ENCODE assay signal across 16 cellular contexts in genomic region chr2:169736902-169737301, GRCh38. TPM values are rescaled to one million over a fixed set of nuclear protein-coding genes. Genes with fewer than 3 reads are reported as not detected.
DNase-seq lines count a peak whose midpoint lies in the region; ATAC-seq, FAIRE-seq and TF ChIP-seq lines count a peak whose summit lies in the region.
"Had no signal": no experiment of that assay in that cellular context is flagged by ENCODE, and none has a peak within 500 bp of the region (broad histone marks: within the 10 kb centered on the region; RNA-seq: fewer than 3 reads in every experiment).

No MANE protein-coding gene starts in this region.

- H3K9me3 ChIP-seq in BLaER1 treated with 17β-estradiol and CSF1 and Interleukin-3, amounts not matched to agents 10 nM and 100 nM (replicated peaks in 1 of 11) = no peaks in the 10 kb centered on the region
- no peaks in the 10 kb centered on the region for H3K9me3 ChIP-seq in Loucy (ENCODE audit: insufficient read depth, low read depth, low read length)
- no peaks in the 10 kb centered on the region for H3K9me3 ChIP-seq in H1 (ENCODE audit: insufficient read depth in 2 of 2, low read depth in 1 of 2, low read length in 1 of 2)
- no peaks in the 10 kb centered on the region for H3K9me3 ChIP-seq in muscle layer of duodenum (ENCODE audit: control insufficient read depth in 1 of 2, low read length in 2 of 2)

- no peak overlapping the region for H2BK15ac ChIP-seq in H1 (ENCODE audit: low read length)

- peaks cover 6% of the 10 kb centered on the region; the same call in 1 of the 2 replicates for H3K79me1 ChIP-seq in H1 (ENCODE audit: low read depth, low read length)

- TF ChIP-seq EP300 in H1 (IDR thresholded peaks at IDR 0.05; ENCODE audit: borderline replicate concordance in 1 of 2, low read depth in 2 of 2, low read length in 2 of 2) = no peak

- no peak overlapping the region for H4K8ac ChIP-seq in H1 (ENCODE audit: extremely low read depth, insufficient read depth, low read length)

- peak overlapping the region in 8 of 11 experiments; percentile 12 to 96 (median 89); a peak in 14 of 22 replicates for H3K4me2 ChIP-seq in BLaER1 treated with 17β-estradiol and CSF1 and Interleukin-3, amounts not matched to agents 10 nM and 100 nM
- H3K4me2 ChIP-seq in Loucy (ENCODE audit: low read depth, low read length, poor library complexity, severe bottlenecking) (peak overlapping the region; percentile 97), H1 (ENCODE audit: insufficient read depth in 1 of 2, low read depth in 2 of 2, low read length in 2 of 2) (peak overlapping the region; percentile 33 to 56)

- H2AFZ ChIP-seq in Loucy (ENCODE audit: low read length) (no peak overlapping the region), H1 (ENCODE audit: low read length) (no peak overlapping the region)

- WGBS in H1 (ENCODE audit: extremely low coverage in 1 of 2, insufficient coverage in 1 of 2, insufficient read length in 1 of 2, insufficient replicate concordance in 2 of 2, low coverage in 1 of 2, low lambda C conversion rate in 2 of 2, missing lambda C conversion rate in 1 of 2), 2 experiments = 78% methylated on average over 5 of the region's 5 CpGs; no CpG with 5 or more reads in 1 of the 2 experiments

- peaks cover 5% of the 10 kb centered on the region; the same call in 1 of the 2 replicates for H3K23me2 ChIP-seq in H1 (ENCODE audit: low read depth, low read length)

- no peak overlapping the region for H3K9ac ChIP-seq in BLaER1 treated with 17β-estradiol and CSF1 and Interleukin-3, amounts not matched to agents 10 nM and 100 nM
- H3K9ac ChIP-seq in Loucy (ENCODE audit: low read depth, low read length, poor library complexity, severe bottlenecking) (peak overlapping the region; percentile 83), H1 (replicated peaks in 1 of 4; ENCODE audit: extremely low read depth in 1 of 4, low read depth in 3 of 4, low read length in 3 of 4) (peak overlapping the region in 1 of 4 experiments; percentile 11; a peak in 1 of 7 replicates)

- H2AK5ac ChIP-seq in H1 (ENCODE audit: low read depth, low read length) = no peak overlapping the region

- no peak for DNase-seq in H1 (ENCODE audit: low read depth in 1 of 2, low spot score in 2 of 2)
- no peak for DNase-seq in RWPE1 (ENCODE audit: low spot score)
- DNase-seq in NCI-H1092 (lab: John Stamatoyannopoulos, UW) = no peak
- no peak for DNase-seq in SHP77 (lab: John Stamatoyannopoulos, UW)
- DNase-seq: activated CD4-positive, alpha-beta T cell treated with anti-CD3 and anti-CD28 coated beads for 48 hours; NCI-H2107; OCI-M1; retina; stimulated activated CD4-positive, alpha-beta T cell treated with anti-CD3 and anti-CD28 coated beads, Interleukin-2, amount 100 ng/mL, for 48 hours; T-cell had no signal

- no peak overlapping the region for H3K14ac ChIP-seq in H1 (ENCODE audit: insufficient read length)

- CTCF ChIA-PET in H1 (lab: Charles Lee; ENCODE audit: partially characterized antibody) = no interaction called here
- CTCF ChIA-PET in RWPE1 (lab: Yijun Ruan, JAX) = interaction anchor here (0.7 kb wide), 1 partner anchor 10 kb away, joined by 5 read pairs; no protein-coding TSS in a partner anchor

- H3K9me2 ChIP-seq in Loucy (replicated peaks; ENCODE audit: low read depth, low read length) = no peaks in the 10 kb centered on the region

- no peak overlapping the region for H2BK120ac ChIP-seq in H1 (replicated peaks; ENCODE audit: low read depth, low read length)

- H2BK5ac ChIP-seq in H1 (ENCODE audit: low read depth, low read length) = no peak overlapping the region

- POLR2A ChIA-PET in H1 (lab: Charles Lee; ENCODE audit: partially characterized antibody) (interaction anchor here (1.0 to 2.0 kb wide), 2 partner anchors 10 to 12 kb away, joined by 3 to 10 read pairs; no protein-coding TSS in a partner anchor), RWPE1 (lab: Yijun Ruan, JAX; ENCODE audit: low non-redundant PET) (no interaction called here)

- no peak overlapping the region for H3K56ac ChIP-seq in H1 (replicated peaks; ENCODE audit: insufficient read length, low read depth, low read length)

- H2BK20ac ChIP-seq in H1 (ENCODE audit: low read length) = no peak overlapping the region

- no peak for FAIRE-seq in H1 (lab: Jason Lieb, UNC)
- FAIRE-seq: GM12891 had no signal

- no peak for TF ChIP-seq RAD21 in H1 (IDR thresholded peaks at IDR 0.05 in 1 of 2, conservative IDR thresholded peaks at IDR 0.05 in 1 of 2; ENCODE audit: low read depth in 2 of 2, low read length in 2 of 2)

- no peak overlapping the region for H3K18ac ChIP-seq in H1 (ENCODE audit: extremely low read depth, low read length)

- H3K4ac ChIP-seq in H1 (replicated peaks; ENCODE audit: insufficient read length, low read depth, low read length) = no peak overlapping the region

- no peak overlapping the region for H4K5ac ChIP-seq in H1 (ENCODE audit: insufficient read length, low read depth, low read length)

- H3K27ac ChIP-seq in BLaER1 treated with 17β-estradiol and CSF1 and Interleukin-3, amounts not matched to agents 10 nM and 100 nM = no peak overlapping the region
- H3K27ac ChIP-seq in H1 (ENCODE audit: low read depth, low read length) (no peak overlapping the region), muscle layer of duodenum (ENCODE audit: low read length) (no peak overlapping the region), RWPE1 (no peak overlapping the region)

- no peak for TF ChIP-seq POLR2A in H1 (IDR thresholded peaks at IDR 0.05; ENCODE audit: control extremely low read depth in 1 of 2, low read depth in 2 of 2, low read length in 2 of 2)

- peaks cover 0 to 19% (median 0%) of the 10 kb centered on the region in 11 experiments; a peak in 3 of 22 replicates for H4K20me1 ChIP-seq in BLaER1 treated with 17β-estradiol and CSF1 and Interleukin-3, amounts not matched to agents 10 nM and 100 nM
- H4K20me1 ChIP-seq in Loucy (ENCODE audit: insufficient read depth, low read length, poor library complexity, severe bottlenecking) (peaks cover 21% of the 10 kb centered on the region), H1 (replicated peaks in 1 of 2; ENCODE audit: control insufficient read depth in 1 of 2, insufficient read depth in 2 of 2, low read length in 2 of 2) (peaks cover 0 to 9% of the 10 kb centered on the region in 2 experiments)

- no peak overlapping the region for H4K91ac ChIP-seq in H1 (replicated peaks; ENCODE audit: insufficient read length, low read length)

- H3F3A ChIP-seq in Loucy (ENCODE audit: low read depth) = no peaks in the 10 kb centered on the region

- H3K4me1 ChIP-seq in BLaER1 treated with 17β-estradiol and CSF1 and Interleukin-3, amounts not matched to agents 10 nM and 100 nM = peaks cover 3 to 56% (median 42%) of the 10 kb centered on the region in 10 experiments; a peak in 17 of 20 replicates
- H3K4me1 ChIP-seq in Loucy (ENCODE audit: insufficient read depth, low read length, poor library complexity, severe bottlenecking) (peaks cover 71% of the 10 kb centered on the region), H1 (replicated peaks in 1 of 4; ENCODE audit: control insufficient read depth in 3 of 4, insufficient read depth in 4 of 4, low read length in 3 of 4) (peaks cover 0 to 4% (median 3%) of the 10 kb centered on the region in 4 experiments; a peak in 4 of 7 replicates), muscle layer of duodenum (ENCODE audit: control insufficient read depth in 1 of 2, insufficient read depth in 2 of 2, low read length in 2 of 2) (peaks cover 0 to 8% of the 10 kb centered on the region in 2 donors)

- no peak for ATAC-seq in GM19395 (IDR thresholded peaks at IDR 0.05; ENCODE audit: unreplicated experiment)
- ATAC-seq: T-cell had no signal

- no peak overlapping the region for H2BK12ac ChIP-seq in H1 (ENCODE audit: low read depth, low read length)

- no peak overlapping the region for H3K23ac ChIP-seq in H1 (ENCODE audit: insufficient read length)

- TF ChIP-seq CTCF in Loucy (conservative IDR thresholded peaks at IDR 0.05; ENCODE audit: low read length) = no peak
- no peak for TF ChIP-seq CTCF in H1 (IDR thresholded peaks at IDR 0.05; ENCODE audit: control extremely low read depth in 1 of 3, insufficient read depth in 1 of 3, low read depth in 1 of 3, low read length in 3 of 3)
- TF ChIP-seq CTCF in RWPE1 (conservative IDR thresholded peaks at IDR 0.05; ENCODE audit: low read depth) = no peak

- H3K4me3 ChIP-seq in BLaER1 treated with 17β-estradiol and CSF1 and Interleukin-3, amounts not matched to agents 10 nM and 100 nM = no peak overlapping the region
- peak overlapping the region; percentile 87 for H3K4me3 ChIP-seq in Loucy (ENCODE audit: low read length, poor library complexity, severe bottlenecking)
- peak overlapping the region in 1 of 4 experiments; percentile 100; a peak in 2 of 8 replicates for H3K4me3 ChIP-seq in H1 (ENCODE audit: extremely low read depth in 1 of 4, insufficient read depth in 2 of 4, low read depth in 3 of 4, low read length in 4 of 4)
- H3K4me3 ChIP-seq in muscle layer of duodenum (ENCODE audit: low read depth in 1 of 2, low read length in 2 of 2) = peak overlapping the region; percentile 27 to 55

- peaks cover 57% of the 10 kb centered on the region for H3K79me2 ChIP-seq in Loucy (ENCODE audit: insufficient read depth, low read length)
- peaks cover 6 to 61% of the 10 kb centered on the region in 2 experiments for H3K79me2 ChIP-seq in H1 (ENCODE audit: control insufficient read depth in 1 of 2, insufficient read depth in 2 of 2, low read length in 2 of 2)

- H3K36me3 ChIP-seq in BLaER1 treated with 17β-estradiol and CSF1 and Interleukin-3, amounts not matched to agents 10 nM and 100 nM = peaks cover 0 to 36% (median 7%) of the 10 kb centered on the region in 11 experiments; a peak in 14 of 22 replicates
- H3K36me3 ChIP-seq in Loucy (ENCODE audit: insufficient read depth, low read length) (no peaks in the 10 kb centered on the region), H1 (ENCODE audit: control insufficient read depth in 2 of 4, insufficient read depth in 4 of 4, low read length in 3 of 4) (peaks cover 0 to 41% (median 11%) of the 10 kb centered on the region in 4 experiments; a peak in 5 of 8 replicates), muscle layer of duodenum (ENCODE audit: control insufficient read depth in 1 of 2, insufficient read depth in 2 of 2, low read length in 2 of 2) (no peaks in the 10 kb centered on the region)

- peaks cover 0 to 11% (median 0%) of the 10 kb centered on the region in 11 experiments; a peak in 4 of 22 replicates for H3K27me3 ChIP-seq in BLaER1 treated with 17β-estradiol and CSF1 and Interleukin-3, amounts not matched to agents 10 nM and 100 nM
- no peaks in the 10 kb centered on the region for H3K27me3 ChIP-seq in Loucy (ENCODE audit: insufficient read depth, low read length, poor library complexity, severe bottlenecking)
- peaks cover 0 to 5% (median 0%) of the 10 kb centered on the region in 4 experiments; a peak in 2 of 7 replicates for H3K27me3 ChIP-seq in H1 (replicated peaks in 1 of 4; ENCODE audit: control insufficient read depth in 3 of 4, extremely low read depth in 1 of 4, insufficient read depth in 3 of 4, low read length in 3 of 4)
- H3K27me3 ChIP-seq in muscle layer of duodenum (ENCODE audit: low read depth, low read length) = no peaks in the 10 kb centered on the region

RNA-seq across cellular contexts. Expression of gene KLHL23, which starts 3.3 kb away (rescaled TPM):
- 63.8 and 67.0 TPM in 2 replicates for total RNA-seq in H1 (2021; fragmentation: NEBNext Ultra II Directional; extraction: Animal tissue kit (Norgen Biotek cat#: 25700))
- 16.4 and 28.1 TPM in 2 replicates for polyA plus RNA-seq in H1 (2011; rRNA removed)
- polyA plus RNA-seq in H1 (2011; cell fraction: cytosol; rRNA removed) = 33.7 TPM
- 17.4 TPM for polyA plus RNA-seq in H1 (2011; cell fraction: nucleus; rRNA removed)
- polyA plus RNA-seq in H1 (2012, experiment 1 of 2) = 52.4 to 71.1 TPM (median 59.1 TPM) in 4 replicates
- 4.1 TPM for polyA plus RNA-seq in H1 (2012, experiment 2 of 2)
- 41.0 TPM for polyA plus RNA-seq in H1 (2013, experiment 1 of 2)
- 39.1 TPM for polyA plus RNA-seq in H1 (2013, experiment 2 of 2)
- polyA minus RNA-seq in H1 (2011; rRNA and poly(A)+ RNA removed) = 97.7 and 153 TPM in 2 replicates
- polyA minus RNA-seq in H1 (2011; cell fraction: cytosol; rRNA and poly(A)+ RNA removed) = 55.3 TPM
- polyA minus RNA-seq in H1 (2011; cell fraction: nucleus; rRNA and poly(A)+ RNA removed) = 76.2 TPM

RNA-seq across cellular contexts. Expression of gene PHOSPHO2, which starts 42.6 kb away (rescaled TPM):
- total RNA-seq in H1 (2021; fragmentation: NEBNext Ultra II Directional; extraction: Animal tissue kit (Norgen Biotek cat#: 25700)) = 8.5 and 9.5 TPM in 2 replicates
- 1.9 and 2.4 TPM in 2 replicates for polyA plus RNA-seq in H1 (2011; rRNA removed)
- 4.2 TPM for polyA plus RNA-seq in H1 (2011; cell fraction: cytosol; rRNA removed)
- 1.7 TPM for polyA plus RNA-seq in H1 (2011; cell fraction: nucleus; rRNA removed)
- polyA plus RNA-seq in H1 (2012, experiment 1 of 2) = 3.9 to 7.2 TPM (median 4.3 TPM) in 4 replicates
- 1.1 TPM for polyA plus RNA-seq in H1 (2012, experiment 2 of 2)
- 6.0 TPM for polyA plus RNA-seq in H1 (2013, experiment 1 of 2)
- 5.5 TPM for polyA plus RNA-seq in H1 (2013, experiment 2 of 2)
- 0.63 and 1.5 TPM in 2 replicates for polyA minus RNA-seq in H1 (2011; rRNA and poly(A)+ RNA removed)
- polyA minus RNA-seq in H1 (2011; cell fraction: cytosol; rRNA and poly(A)+ RNA removed) = 4.0 TPM
- polyA minus RNA-seq in H1 (2011; cell fraction: nucleus; rRNA and poly(A)+ RNA removed) = 7.5 TPM

RNA-seq across cellular contexts. Expression of gene CFAP210, which starts 42.7 kb away (rescaled TPM):
- total RNA-seq in H1 (2021; fragmentation: NEBNext Ultra II Directional; extraction: Animal tissue kit (Norgen Biotek cat#: 25700)) = 0.37 and 0.86 TPM in 2 replicates
- polyA plus RNA-seq in H1 (2011; rRNA removed) = 0.03 and 0.06 TPM in 2 replicates
- 0.16 TPM for polyA plus RNA-seq in H1 (2011; cell fraction: cytosol; rRNA removed)
- 0.06 TPM for polyA plus RNA-seq in H1 (2011; cell fraction: nucleus; rRNA removed)
- polyA plus RNA-seq in H1 (2012, experiment 1 of 2) = 0.25 to 0.87 TPM (median 0.47 TPM) in 4 replicates
- not detected for polyA plus RNA-seq in H1 (2012, experiment 2 of 2)
- 2.5 TPM for polyA plus RNA-seq in H1 (2013, experiment 1 of 2)
- polyA plus RNA-seq in H1 (2013, experiment 2 of 2) = 1.7 TPM
- polyA minus RNA-seq in H1 (2011; rRNA and poly(A)+ RNA removed) = 0.73 TPM in 1 of 2 replicates, not detected in the other
- not detected for polyA minus RNA-seq in H1 (2011; cell fraction: cytosol; rRNA and poly(A)+ RNA removed)
- 0.50 TPM for polyA minus RNA-seq in H1 (2011; cell fraction: nucleus; rRNA and poly(A)+ RNA removed)
- total RNA-seq: LHCN-M2 had no signal

Comparison
In these comparisons a context has a peak if more than half of its experiments do, and no peak if none do; other contexts are left out.
1. H3K4me2 ChIP-seq: peak in every context shown above with its lines; median percentile 97 in Loucy; 89 in BLaER1 treated with 17β-estradiol and CSF1 and Interleukin-3, amounts not matched to agents 10 nM and 100 nM; 44 in H1.
2. H3K4me3 ChIP-seq: peak in Loucy (single experiment) and muscle layer of duodenum (2 of 2); none in BLaER1 treated with 17β-estradiol and CSF1 and Interleukin-3, amounts not matched to agents 10 nM and 100 nM (0 of 10).